ENCODE assay signal across 8 cellular contexts in the genomic region with DNA sequence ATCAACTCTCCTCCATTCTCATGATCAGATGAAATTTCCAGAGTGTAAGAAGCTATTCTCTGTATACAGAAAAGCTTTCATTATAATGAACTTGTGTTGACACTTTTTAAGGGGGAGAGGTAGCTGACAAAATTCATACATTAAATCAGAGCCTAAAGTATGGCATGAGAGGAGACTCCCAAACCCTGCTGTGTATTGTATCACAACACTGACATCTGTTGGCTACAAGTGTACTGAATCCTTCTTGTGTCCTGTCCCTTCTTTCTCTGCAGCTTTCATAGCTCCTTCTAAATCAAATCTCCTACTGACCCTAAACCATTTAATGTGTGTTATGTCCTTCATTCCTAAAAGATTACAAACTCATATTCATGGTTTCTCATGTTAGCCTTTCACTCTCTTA.
A peak's percentile ranks its signal among the peaks of the same experiment; 100 is the strongest.
DNase-seq lines count a peak whose midpoint lies in the region; ATAC-seq and TF ChIP-seq lines count a peak whose summit lies in the region.

No MANE protein-coding gene starts in this region.

- TF ChIP-seq CTCF in CD8-positive, alpha-beta T cell (IDR thresholded peaks at IDR 0.05): peak; percentile 62

- no peak overlapping the region for H2BK5ac ChIP-seq in mesendoderm (ENCODE audit: low read length)

- no peaks in the 10 kb centered on the region for H3K4me1 ChIP-seq in CD8-positive, alpha-beta T cell (ENCODE audit: insufficient read depth, low read length)
- H3K4me1 ChIP-seq in mesendoderm (ENCODE audit: control insufficient read depth, low read depth, low read length): no peaks in the 10 kb centered on the region

- no peaks in the 10 kb centered on the region for H3K79me2 ChIP-seq in mesendoderm (ENCODE audit: control insufficient read depth, insufficient read depth, low read length)

- H3K27ac Mint-ChIP-seq in CD8-positive, alpha-beta T cell: no peak overlapping the region

- no peaks in the 10 kb centered on the region for H3K36me3 ChIP-seq in CD8-positive, alpha-beta T cell (ENCODE audit: insufficient read depth, low read length)
- H3K36me3 ChIP-seq in mesendoderm (ENCODE audit: control insufficient read depth, insufficient read depth, low read length): no peaks in the 10 kb centered on the region

- H3K9ac ChIP-seq in mesendoderm (ENCODE audit: low read length): no peak overlapping the region

- POLR2A ChIA-PET in CD8-positive, alpha-beta T cell (lab: Charles Lee): interaction anchor here (1.0 kb wide), 1 partner anchor 167 kb away, joined by 3 read pairs; no protein-coding TSS in a partner anchor

- no peak overlapping the region for H4K5ac ChIP-seq in mesendoderm (ENCODE audit: low read length)

- peak; percentile 57 for ATAC-seq in CD8-positive, alpha-beta T cell
- ATAC-seq in HG02885 (IDR thresholded peaks at IDR 0.05; ENCODE audit: poor library complexity, unreplicated experiment): no peak
- ATAC-seq in HG03108 (IDR thresholded peaks at IDR 0.05; ENCODE audit: unreplicated experiment): no peak

- intact Hi-C loops in CD8-positive, alpha-beta T cell (cut with DNase I, micrococcal nuclease): loop anchor here (1.0 to 5.0 kb wide), 3 partner anchors 167 to 712 kb away; partner anchors contain the start of gene GRM8 (in 1 of the 2)

- no peaks in the 10 kb centered on the region for H3K9me3 ChIP-seq in CD8-positive, alpha-beta T cell (ENCODE audit: low read length)

- H3K23ac ChIP-seq in mesendoderm (ENCODE audit: low read length): no peak overlapping the region

- CTCF ChIA-PET in CD8-positive, alpha-beta T cell (lab: Charles Lee): interaction anchor here (0.6 to 2.9 kb wide), 20 partner anchors 8 to 708 kb away, joined by 3 to 21 read pairs (median 4); no protein-coding TSS in a partner anchor

- no peak overlapping the region for H3K4me3 ChIP-seq in CD8-positive, alpha-beta T cell (ENCODE audit: low read depth, low read length)
- no peak overlapping the region for H3K4me3 ChIP-seq in mesendoderm (ENCODE audit: low read length)

- H3K4me2 ChIP-seq in mesendoderm (ENCODE audit: low read length): no peak overlapping the region

- H3K27ac ChIP-seq in CD8-positive, alpha-beta T cell (ENCODE audit: low read depth, low read length): no peak overlapping the region
- H3K27ac ChIP-seq in mesendoderm (ENCODE audit: low read depth, low read length): no peak overlapping the region

- H3K36me3 Mint-ChIP-seq in CD8-positive, alpha-beta T cell: no peaks in the 10 kb centered on the region

- H3K4me1 Mint-ChIP-seq in CD8-positive, alpha-beta T cell (ENCODE audit: low read depth): no peaks in the 10 kb centered on the region

- no peaks in the 10 kb centered on the region for H3K9me3 Mint-ChIP-seq in CD8-positive, alpha-beta T cell

- no peak overlapping the region for H3K56ac ChIP-seq in mesendoderm (ENCODE audit: low read length)

- no peaks in the 10 kb centered on the region for H3K79me1 ChIP-seq in mesendoderm (ENCODE audit: low read length)

- DNase-seq in CD8-positive, alpha-beta T cell: peak in 1 of 7 experiments; percentile 5
- DNase-seq in HCEC 1CT: peak; percentile 15
- DNase-seq in NCI-H345 treated with DMSO at 0.1 percent for 48 hours (lab: John Stamatoyannopoulos, UW; ENCODE audit: unreplicated experiment): peak; percentile 2
- DNase-seq in cerebellar cortex (ENCODE audit: low spot score): peak; percentile 45
- DNase-seq in mesendoderm: peak; percentile 42
- DNase-seq in NOMO-1 treated with dmso at 0.1 percent for 144 hours (lab: John Stamatoyannopoulos, UW; ENCODE audit: unreplicated experiment): no peak

- H3K27me3 ChIP-seq in CD8-positive, alpha-beta T cell (ENCODE audit: insufficient read depth, low read length): no peaks in the 10 kb centered on the region
- H3K27me3 ChIP-seq in mesendoderm (ENCODE audit: insufficient read depth, low read length, poor library complexity): no peaks in the 10 kb centered on the region

- peaks cover 17% of the 10 kb centered on the region for H3K27me3 Mint-ChIP-seq in CD8-positive, alpha-beta T cell (ENCODE audit: low read depth)

- H4K8ac ChIP-seq in mesendoderm (ENCODE audit: low read depth, low read length): no peak overlapping the region

- H2BK15ac ChIP-seq in mesendoderm (replicated peaks; ENCODE audit: low read depth): no peak overlapping the region

- H2AK5ac ChIP-seq in mesendoderm (ENCODE audit: low read length): no peak overlapping the region

- no peak overlapping the region for H3K18ac ChIP-seq in mesendoderm (ENCODE audit: low read length)

- H3K4ac ChIP-seq in mesendoderm (ENCODE audit: low read depth, low read length): no peak overlapping the region

- H3K4me3 Mint-ChIP-seq in CD8-positive, alpha-beta T cell: no peak overlapping the region

- no peak overlapping the region for H2BK120ac ChIP-seq in mesendoderm (ENCODE audit: low read depth, low read length)
